9 cellular contexts compared by ENCODE assay signal in genomic region chr19:11405846-11406643, GRCh38. TPM values are rescaled to one million over a fixed set of nuclear protein-coding genes. Genes with fewer than 3 reads are reported as not detected.
DNase-seq lines count a peak whose midpoint lies in the region; ATAC-seq and TF ChIP-seq lines count a peak whose summit lies in the region.
"Had no signal": no experiment of that assay in that cellular context is flagged by ENCODE, and none has a peak within 500 bp of the region (broad histone marks: within the 10 kb centered on the region; RNA-seq: fewer than 3 reads in every experiment).

No MANE protein-coding gene starts in this region.

- in situ Hi-C loops in gastrocnemius medialis (cut with MboI; ENCODE audit: low sequenced_read_pairs in 4 of 4), result no loop called here

- peaks cover 0 to 13% (median 7%) of the 10 kb centered on the region in 11 experiments; a peak in 11 of 22 replicates for H3K27me3 ChIP-seq in BLaER1 treated with 17β-estradiol and CSF1 and Interleukin-3, amounts not matched to agents 10 nM and 100 nM
- H3K27me3 ChIP-seq in gastrocnemius medialis, result peaks cover 0 to 18% (median 0%) of the 10 kb centered on the region in 3 donors

- H3K4me3 Mint-ChIP-seq in T-helper 17 cell, result no peak overlapping the region
- no peak overlapping the region for H3K4me3 Mint-ChIP-seq in natural killer cell treated with Interleukin-12 subunit alpha and Interleukin-12 subunit beta and Interleukin-15 and Interleukin-18, amount 100 ng/mL, for 72 hours

- intact Hi-C loops in gastrocnemius medialis (cut with DNase I; ENCODE audit: low total_unique reads), result no loop called here

- H3K27ac Mint-ChIP-seq in T-helper 17 cell, result no peak overlapping the region
- no peak overlapping the region for H3K27ac Mint-ChIP-seq in natural killer cell treated with Interleukin-12 subunit alpha and Interleukin-12 subunit beta and Interleukin-15 and Interleukin-18, amount 100 ng/mL, for 72 hours

- no peak overlapping the region for H3K9ac ChIP-seq in BLaER1 treated with 17β-estradiol and CSF1 and Interleukin-3, amounts not matched to agents 10 nM and 100 nM

- H3K36me3 ChIP-seq in BLaER1 treated with 17β-estradiol and CSF1 and Interleukin-3, amounts not matched to agents 10 nM and 100 nM, result no peaks in the 10 kb centered on the region
- H3K36me3 ChIP-seq in gastrocnemius medialis, result no peaks in the 10 kb centered on the region

- H3K4me1 ChIP-seq in BLaER1 treated with 17β-estradiol and CSF1 and Interleukin-3, amounts not matched to agents 10 nM and 100 nM, result peaks cover 5 to 18% (median 13%) of the 10 kb centered on the region in 10 experiments; a peak in 12 of 20 replicates
- no peaks in the 10 kb centered on the region for H3K4me1 ChIP-seq in gastrocnemius medialis

- no peaks in the 10 kb centered on the region for H3K4me1 Mint-ChIP-seq in T-helper 17 cell
- H3K4me1 Mint-ChIP-seq in natural killer cell treated with Interleukin-12 subunit alpha and Interleukin-12 subunit beta and Interleukin-15 and Interleukin-18, amount 100 ng/mL, for 72 hours (ENCODE audit: low read depth in 2 of 2), result no peaks in the 10 kb centered on the region

- no peak for TF ChIP-seq CTCF in gastrocnemius medialis (IDR thresholded peaks at IDR 0.05 in 4 of 5, conservative IDR thresholded peaks at IDR 0.05 in 1 of 5)

- no peaks in the 10 kb centered on the region for H3K36me3 Mint-ChIP-seq in T-helper 17 cell (ENCODE audit: low read depth)
- H3K36me3 Mint-ChIP-seq in natural killer cell treated with Interleukin-12 subunit alpha and Interleukin-12 subunit beta and Interleukin-15 and Interleukin-18, amount 100 ng/mL, for 72 hours, result no peaks in the 10 kb centered on the region

- no peak overlapping the region for H3K4me3 ChIP-seq in BLaER1 treated with 17β-estradiol and CSF1 and Interleukin-3, amounts not matched to agents 10 nM and 100 nM
- H3K4me3 ChIP-seq in gastrocnemius medialis, result no peak overlapping the region

- no peaks in the 10 kb centered on the region for H3K9me3 ChIP-seq in BLaER1 treated with 17β-estradiol and CSF1 and Interleukin-3, amounts not matched to agents 10 nM and 100 nM (replicated peaks in 1 of 11)
- H3K9me3 ChIP-seq in T-helper 17 cell (ENCODE audit: control insufficient read depth, low read length, poor library complexity, severe bottlenecking), result no peaks in the 10 kb centered on the region
- no peaks in the 10 kb centered on the region for H3K9me3 ChIP-seq in gastrocnemius medialis

- ATAC-seq in T-helper 17 cell, result peak; percentile 70
- peak in 1 of 2 donors; percentile 53 for ATAC-seq in natural killer cell treated with Interleukin-12 subunit alpha and Interleukin-12 subunit beta and Interleukin-15 and Interleukin-18, amount 100 ng/mL, for 72 hours
- no peak for ATAC-seq in gastrocnemius medialis
- ATAC-seq: Panc1 had no signal

- peaks cover 10% of the 10 kb centered on the region for H3K27me3 Mint-ChIP-seq in T-helper 17 cell
- peaks cover 0 to 7% of the 10 kb centered on the region in 2 donors for H3K27me3 Mint-ChIP-seq in natural killer cell treated with Interleukin-12 subunit alpha and Interleukin-12 subunit beta and Interleukin-15 and Interleukin-18, amount 100 ng/mL, for 72 hours

- H3K9me3 Mint-ChIP-seq in natural killer cell treated with Interleukin-12 subunit alpha and Interleukin-12 subunit beta and Interleukin-15 and Interleukin-18, amount 100 ng/mL, for 72 hours, result no peaks in the 10 kb centered on the region

- no peak overlapping the region for H3K27ac ChIP-seq in BLaER1 treated with 17β-estradiol and CSF1 and Interleukin-3, amounts not matched to agents 10 nM and 100 nM
- peak overlapping the region in 2 of 4 donors; percentile 1 to 54 for H3K27ac ChIP-seq in gastrocnemius medialis

- peak overlapping the region in 9 of 11 experiments; percentile 1 to 64 (median 47); a peak in 15 of 22 replicates for H3K4me2 ChIP-seq in BLaER1 treated with 17β-estradiol and CSF1 and Interleukin-3, amounts not matched to agents 10 nM and 100 nM

- H4K20me1 ChIP-seq in BLaER1 treated with 17β-estradiol and CSF1 and Interleukin-3, amounts not matched to agents 10 nM and 100 nM, result no peaks in the 10 kb centered on the region

- no peak for TF ChIP-seq POLR2A in gastrocnemius medialis (IDR thresholded peaks at IDR 0.05)

- DNase-seq in T-helper 17 cell, result no peak
- DNase-seq in ecto neural progenitor cell (ENCODE audit: low spot score), result peak; percentile 52
- DNase-seq in natural killer cell treated with Interleukin-12 subunit alpha and Interleukin-12 subunit beta and Interleukin-15 and Interleukin-18, amount 100 ng/mL, for 72 hours (ENCODE audit: low spot score), result peak; percentile 59
- DNase-seq in gastrocnemius medialis, result no peak
- no peak for DNase-seq in NCI-H2171 treated with DMSO at 0.1 percent for 48 hours (lab: John Stamatoyannopoulos, UW)
- no peak for DNase-seq in NCI-H524 treated with DMSO at 0.1 percent for 48 hours (lab: John Stamatoyannopoulos, UW)
- no peak for DNase-seq in NCI-H1417 (lab: John Stamatoyannopoulos, UW)

RNA-seq across cellular contexts. Expression of gene RGL3, which starts 13.1 kb away (rescaled TPM):
- not detected for total RNA-seq in T-helper 17 cell
- total RNA-seq in natural killer cell treated with Interleukin-12 subunit alpha and Interleukin-12 subunit beta and Interleukin-15 and Interleukin-18, amount 100 ng/mL, for 72 hours, result not detected
- 1 to 10 TPM in 2 of 4 donors, under 1 TPM in 2; 0.33 to 7.0 (median 1.3) TPM for total RNA-seq in gastrocnemius medialis

RNA-seq across cellular contexts. Expression of gene EPOR, which starts 21.9 kb away (rescaled TPM):
- 1 to 10 TPM; 7.3 to 9.9 TPM for total RNA-seq in T-helper 17 cell
- total RNA-seq in natural killer cell treated with Interleukin-12 subunit alpha and Interleukin-12 subunit beta and Interleukin-15 and Interleukin-18, amount 100 ng/mL, for 72 hours, result 1 to 10 TPM; 3.0 to 5.1 TPM
- total RNA-seq in gastrocnemius medialis, result 1 to 10 TPM; 1.3 to 6.0 (median 2.2) TPM

RNA-seq across cellular contexts. Expression of gene ODAD3, which starts 28.9 kb away (rescaled TPM):
- total RNA-seq in T-helper 17 cell, result not detected
- not detected for total RNA-seq in natural killer cell treated with Interleukin-12 subunit alpha and Interleukin-12 subunit beta and Interleukin-15 and Interleukin-18, amount 100 ng/mL, for 72 hours
- total RNA-seq in gastrocnemius medialis, result not detected

RNA-seq across cellular contexts. Expression of gene PRKCSH, which starts 29.4 kb away (rescaled TPM):
- total RNA-seq in T-helper 17 cell (100 to 1,000 TPM; 233 to 250 TPM), gastrocnemius medialis (10 to 100 TPM; 31.6 to 54.2 (median 50.6) TPM)
- total RNA-seq in natural killer cell treated with Interleukin-12 subunit alpha and Interleukin-12 subunit beta and Interleukin-15 and Interleukin-18, amount 100 ng/mL, for 72 hours, result 100 to 1,000 TPM; 303 to 321 TPM

RNA-seq across cellular contexts. Expression of gene SWSAP1, which starts 31.6 kb away (rescaled TPM):
- total RNA-seq in T-helper 17 cell (1 to 10 TPM; 2.6 to 2.9 TPM), gastrocnemius medialis (1 to 10 TPM in 3 of 4 donors, under 1 TPM in 1; 0.51 to 1.7 (median 1.2) TPM)
- 1 to 10 TPM; 1.6 to 3.0 TPM for total RNA-seq in natural killer cell treated with Interleukin-12 subunit alpha and Interleukin-12 subunit beta and Interleukin-15 and Interleukin-18, amount 100 ng/mL, for 72 hours

Comparison
In these comparisons a context has a peak if more than half of its experiments do, and no peak if none do; other contexts are left out.
1. DNase-seq: peak in ecto neural progenitor cell (single experiment) and natural killer cell treated with Interleukin-12 subunit alpha and Interleukin-12 subunit beta and Interleukin-15 and Interleukin-18, amount 100 ng/mL, for 72 hours (single experiment); none in T-helper 17 cell (0 of 3), gastrocnemius medialis (0 of 2), NCI-H2171 treated with DMSO at 0.1 percent for 48 hours (single experiment), NCI-H524 treated with DMSO at 0.1 percent for 48 hours (single experiment) and NCI-H1417 (0 of 3).